Comparison of ENCODE assay signal across 14 cellular contexts in the genomic region with DNA sequence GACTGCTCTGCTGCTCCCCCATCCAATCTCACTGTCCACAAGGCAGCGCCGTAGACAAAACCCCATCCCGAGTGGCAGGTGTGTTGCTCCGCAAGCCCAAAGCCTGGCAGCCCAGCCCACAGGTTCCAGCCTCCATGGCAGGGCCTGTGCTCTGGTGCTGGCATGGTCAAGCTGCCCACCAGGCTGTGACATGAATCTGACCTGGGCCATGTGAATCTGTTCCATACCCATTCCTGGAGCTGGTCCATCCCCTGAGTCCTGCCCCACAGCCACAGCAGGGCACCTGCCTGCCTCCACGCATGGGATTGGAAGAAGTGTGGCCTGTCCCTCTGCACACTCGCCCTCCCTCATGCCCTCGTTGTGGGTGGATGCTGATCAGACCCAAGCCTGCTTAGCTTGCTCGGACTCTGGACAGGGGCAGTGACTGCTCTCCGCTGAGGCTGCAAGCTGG.
"Had no signal": no experiment of that assay in that cellular context is flagged by ENCODE, and none has a peak within 500 bp of the region (broad histone marks: within the 10 kb centered on the region; RNA-seq: fewer than 3 reads in every experiment).

No MANE protein-coding gene starts in this region.

- H3K27ac Mint-ChIP-seq: activated CD4-positive, alpha-beta memory T cell treated with anti-CD3 and anti-CD28 coated beads for 36 hours; activated CD4-positive, alpha-beta T cell treated with anti-CD3 and anti-CD28 coated beads for 36 hours; activated T-cell treated with anti-CD3 and anti-CD28 coated beads, Interleukin-2, amount 50 U/mL, for 72 hours; effector memory CD8-positive, alpha-beta T cell had no signal

- H3K27me3 ChIP-seq: ascending aorta, breast epithelium had no signal

- H3K9me3 ChIP-seq: ascending aorta, breast epithelium, lower lobe of right lung, stomach, thoracic aorta had no signal

- ATAC-seq: activated CD4-positive, alpha-beta T cell treated with anti-CD3 and anti-CD28 coated beads for 36 hours; activated T-cell treated with anti-CD3 and anti-CD28 coated beads, Interleukin-2, amount 50 U/mL, for 72 hours; effector memory CD8-positive, alpha-beta T cell; lower lobe of right lung had no signal

- DNase-seq: activated CD4-positive, alpha-beta memory T cell treated with anti-CD3 and anti-CD28 coated beads for 36 hours; activated CD4-positive, alpha-beta T cell treated with anti-CD3 and anti-CD28 coated beads for 36 hours; activated T-cell treated with anti-CD3 and anti-CD28 coated beads, Interleukin-2, amount 50 U/mL, for 72 hours; dermis blood vessel endothelial cell; effector memory CD8-positive, alpha-beta T cell; foreskin melanocyte; lower lobe of right lung; midbrain; stomach had no signal

- H3K27ac ChIP-seq: ascending aorta, breast epithelium, epithelial cell of prostate, lower lobe of right lung, stomach, thoracic aorta, VCaP had no signal

- H3K4me1 ChIP-seq: ascending aorta, breast epithelium, stomach had no signal

- H3K9me3 Mint-ChIP-seq: activated CD4-positive, alpha-beta memory T cell treated with anti-CD3 and anti-CD28 coated beads for 36 hours; activated T-cell treated with anti-CD3 and anti-CD28 coated beads, Interleukin-2, amount 50 U/mL, for 72 hours; effector memory CD8-positive, alpha-beta T cell had no signal

- H3K27me3 Mint-ChIP-seq: activated CD4-positive, alpha-beta memory T cell treated with anti-CD3 and anti-CD28 coated beads for 36 hours; activated CD4-positive, alpha-beta T cell treated with anti-CD3 and anti-CD28 coated beads for 36 hours had no signal

- H3K36me3 ChIP-seq: ascending aorta, breast epithelium, lower lobe of right lung, stomach, thoracic aorta had no signal

- H3K36me3 Mint-ChIP-seq: activated CD4-positive, alpha-beta memory T cell treated with anti-CD3 and anti-CD28 coated beads for 36 hours had no signal

- H3K4me3 Mint-ChIP-seq: activated CD4-positive, alpha-beta memory T cell treated with anti-CD3 and anti-CD28 coated beads for 36 hours; activated CD4-positive, alpha-beta T cell treated with anti-CD3 and anti-CD28 coated beads for 36 hours; activated T-cell treated with anti-CD3 and anti-CD28 coated beads, Interleukin-2, amount 50 U/mL, for 72 hours; effector memory CD8-positive, alpha-beta T cell had no signal

- H3K4me1 Mint-ChIP-seq: activated CD4-positive, alpha-beta T cell treated with anti-CD3 and anti-CD28 coated beads for 36 hours had no signal

- H3K4me3 ChIP-seq: ascending aorta, breast epithelium, lower lobe of right lung, stomach, thoracic aorta had no signal
